ENCODE assay signal across 1 cellular context in the genomic region with DNA sequence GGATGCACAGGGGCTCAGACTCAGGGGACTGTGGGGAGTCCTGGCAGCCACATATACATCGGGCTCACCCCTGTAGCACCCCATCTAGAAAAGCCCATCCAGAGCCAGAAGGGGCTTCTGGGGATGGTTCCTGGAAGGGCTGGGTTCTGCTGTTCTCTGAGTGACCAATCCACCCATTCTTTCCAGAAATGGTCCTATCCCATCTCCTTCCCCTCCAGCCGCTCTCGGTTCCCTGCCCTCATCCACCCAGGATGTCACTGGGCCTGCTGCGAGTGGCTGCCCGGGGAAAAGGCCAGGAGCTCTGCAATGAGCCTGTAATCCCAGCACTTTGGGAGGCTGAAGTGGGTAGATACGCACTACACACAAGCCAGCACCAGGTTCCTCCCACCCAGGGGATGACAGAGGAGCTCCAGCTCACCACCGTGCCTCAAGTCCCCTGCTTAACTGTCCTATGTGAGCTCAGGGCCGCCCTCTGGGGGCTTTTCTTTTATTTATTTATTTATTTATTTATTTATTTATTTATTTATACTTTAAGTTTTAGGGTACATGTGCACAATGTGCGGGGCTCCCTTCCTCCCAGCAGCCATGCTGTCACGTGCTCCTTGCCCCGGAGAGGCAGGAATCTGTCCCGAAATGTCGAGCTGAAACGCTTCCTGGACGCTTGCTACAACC.
TF ChIP-seq lines count a peak whose summit lies in the region.

No MANE protein-coding gene starts in this region.

TF ChIP-seq in H1, 55 proteins besides CTCF, POLR2A, EP300 and RAD21:
- TF ChIP-seq, protein P1, sequence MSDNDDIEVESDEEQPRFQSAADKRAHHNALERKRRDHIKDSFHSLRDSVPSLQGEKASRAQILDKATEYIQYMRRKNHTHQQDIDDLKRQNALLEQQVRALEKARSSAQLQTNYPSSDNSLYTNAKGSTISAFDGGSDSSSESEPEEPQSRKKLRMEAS (IDR thresholded peaks at IDR 0.05): no peak
- TF ChIP-seq EGR1 (IDR thresholded peaks at IDR 0.05; ENCODE audit: borderline replicate concordance, low read depth, low read length): no peak
TF ChIP-seq in H1: peak in this region for 0.
